22 cellular contexts compared by ENCODE assay signal in the genomic region with DNA sequence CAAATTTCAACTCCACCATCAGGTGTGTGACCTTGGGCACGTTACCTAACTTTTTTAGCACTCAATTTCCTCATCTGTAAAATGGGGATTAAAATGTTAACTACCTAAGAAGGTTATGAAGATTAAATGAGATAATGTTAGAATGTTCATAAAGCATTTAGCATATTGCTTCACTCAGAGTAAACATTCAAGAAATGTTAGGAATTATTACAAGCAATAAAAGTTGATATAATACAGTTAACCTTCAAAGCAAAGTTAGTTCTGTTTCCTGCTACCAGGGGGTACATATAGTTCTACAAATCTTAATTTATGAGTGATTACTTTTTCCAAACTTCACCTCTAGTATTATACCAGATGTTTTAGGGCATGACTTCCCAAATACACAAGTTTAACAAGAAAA.
DNase-seq lines count a peak whose midpoint lies in the region; ATAC-seq, FAIRE-seq and TF ChIP-seq lines count a peak whose summit lies in the region.
"Had no signal": no experiment of that assay in that cellular context is flagged by ENCODE, and none has a peak within 500 bp of the region (broad histone marks: within the 10 kb centered on the region; RNA-seq: fewer than 3 reads in every experiment).

No MANE protein-coding gene starts in this region.

- H3F3A ChIP-seq in MM.1S (ENCODE audit: insufficient read depth, low read length), result no peaks in the 10 kb centered on the region

- no peak for TF ChIP-seq RAD21 in HepG2 (CRISPR knock-in tag; IDR thresholded peaks at IDR 0.05)

- WGBS in HepG2 (ENCODE audit: low lambda C conversion rate), result 22% methylated on average over 1 of the region's 1 CpG
- WGBS in right lobe of liver (ENCODE audit: insufficient coverage, low coverage, low lambda C conversion rate, missing lambda C conversion rate), result 33% methylated on average over 1 of the region's 1 CpG

- H3K27me3 Mint-ChIP-seq in activated CD4-positive, alpha-beta T cell treated with anti-CD3 and anti-CD28 coated beads, Interleukin-2, amount 10 ng/mL, durations not matched to agents 24 days and 14 days, result peaks cover 20% of the 10 kb centered on the region
- H3K27me3 Mint-ChIP-seq: CD4-positive, CD25-positive, alpha-beta regulatory T cell had no signal

- TF ChIP-seq EP300 in HepG2 (IDR thresholded peaks at IDR 0.05; ENCODE audit: low read depth in 2 of 2, low read length in 2 of 2) (no peak), HepG2 (CRISPR knock-in tag; IDR thresholded peaks at IDR 0.05; ENCODE audit: borderline replicate concordance) (no peak)

- H3K4me1 ChIP-seq in HepG2 (ENCODE audit: insufficient read depth, low read length) (no peaks in the 10 kb centered on the region), right lobe of liver (peaks cover 0 to 18% (median 0%) of the 10 kb centered on the region in 4 donors), HEK293 (ENCODE audit: control insufficient read depth, insufficient read depth, low read length) (no peaks in the 10 kb centered on the region), mucosa of descending colon (ENCODE audit: low read depth) (no peaks in the 10 kb centered on the region), MM.1S (ENCODE audit: low read length) (no peaks in the 10 kb centered on the region)
- H3K4me1 ChIP-seq: A549, BE2C, BLaER1 had no signal

- H3K9ac ChIP-seq in HepG2 (ENCODE audit: insufficient read depth, low read depth, low read length) (no peak overlapping the region), MM.1S (ENCODE audit: low read length) (no peak overlapping the region)
- H3K9ac ChIP-seq: BLaER1 had no signal

- no peak overlapping the region for H3K27ac ChIP-seq in HepG2 (ENCODE audit: extremely low read length, insufficient read depth, low read length)
- H3K27ac ChIP-seq in right lobe of liver, result no peak overlapping the region
- H3K27ac ChIP-seq in HEK293 (ENCODE audit: extremely low read depth, low read depth, low read length), result no peak overlapping the region
- no peak overlapping the region for H3K27ac ChIP-seq in MM.1S (ENCODE audit: low read length)
- H3K27ac ChIP-seq: 22Rv1, A549, BLaER1 had no signal

- intact Hi-C loops in HepG2 (cut with micrococcal nuclease; ENCODE audit: unreplicated experiment) (no loop called here), right lobe of liver (cut with DNase I) (no loop called here), mucosa of descending colon (cut with DNase I, micrococcal nuclease) (no loop called here)
- intact Hi-C loops in activated CD4-positive, alpha-beta T cell treated with anti-CD3 and anti-CD28 coated beads, Interleukin-2, amount 10 ng/mL, durations not matched to agents 24 days and 14 days (cut with micrococcal nuclease), result no loop called here

- no peak overlapping the region for H3K27ac Mint-ChIP-seq in activated CD4-positive, alpha-beta T cell treated with anti-CD3 and anti-CD28 coated beads, Interleukin-2, amount 10 ng/mL, durations not matched to agents 24 days and 14 days
- H3K27ac Mint-ChIP-seq: CD14-positive monocyte; CD4-positive, alpha-beta memory T cell; CD4-positive, CD25-positive, alpha-beta regulatory T cell; CD8-positive, alpha-beta memory T cell had no signal

- ATAC-seq in HepG2 (no peak), right lobe of liver (no peak), mucosa of descending colon (peak; percentile 40), HG03196 (IDR thresholded peaks at IDR 0.05; ENCODE audit: unreplicated experiment) (no peak)
- ATAC-seq: A549 had no signal

- DNase-seq in HepG2 (ENCODE audit: low spot score) (no peak), right lobe of liver (no peak), fibroblast of villous mesenchyme (ENCODE audit: low read depth) (peak; percentile 16), mucosa of descending colon (no peak), MM.1S (no peak)
- no peak for DNase-seq in activated CD4-positive, alpha-beta T cell treated with anti-CD3 and anti-CD28 coated beads, Interleukin-2, amount 10 ng/mL, durations not matched to agents 24 days and 14 days
- DNase-seq: BE2C; C1 segment of cervical spinal cord; CD4-positive, alpha-beta memory T cell; CD4-positive, CD25-positive, alpha-beta regulatory T cell; CD8-positive, alpha-beta memory T cell; COR-L47; DMS79 treated with DMSO at 0.1 percent for 48 hours; GF-D8 had no signal

- H3K27me3 ChIP-seq in HepG2 (ENCODE audit: control insufficient read depth in 1 of 2, insufficient read depth in 2 of 2, low read length in 2 of 2) (no peaks in the 10 kb centered on the region), right lobe of liver (no peaks in the 10 kb centered on the region), MM.1S (replicated peaks; ENCODE audit: insufficient read depth, low read length) (no peaks in the 10 kb centered on the region)
- H3K27me3 ChIP-seq: BE2C, BLaER1 had no signal

- no TSS peak for BruUV-seq in HepG2 (replicated peaks; lab: Mats Ljungman, UMichigan)

- no peak overlapping the region for H2AFZ ChIP-seq in HepG2 (ENCODE audit: low read length)
- no peak overlapping the region for H2AFZ ChIP-seq in MM.1S (ENCODE audit: low read length)

- TF ChIP-seq CTCF in HepG2 (CRISPR knock-in tag; IDR thresholded peaks at IDR 0.05) (no peak), right lobe of liver (IDR thresholded peaks at IDR 0.05) (no peak), HEK293 (tag by site-specific recombination; IDR thresholded peaks at IDR 0.05) (no peak), fibroblast of villous mesenchyme (IDR thresholded peaks at IDR 0.05; ENCODE audit: insufficient read depth, low read depth, low read length) (no peak), mucosa of descending colon (IDR thresholded peaks at IDR 0.05) (no peak), MM.1S (IDR thresholded peaks at IDR 0.05; ENCODE audit: low read length) (no peak)

- in situ Hi-C loops in HepG2 (cut with HindIII; ENCODE audit: extremely low pct_ligation_motif_present, low pct_unique_long_range_greater_than_20kb), result no loop called here

- H3K9me3 ChIP-seq in HepG2 (ENCODE audit: low read length), result no peaks in the 10 kb centered on the region
- H3K9me3 ChIP-seq in right lobe of liver, result no peaks in the 10 kb centered on the region
- no peaks in the 10 kb centered on the region for H3K9me3 ChIP-seq in HEK293 (ENCODE audit: control insufficient read depth, insufficient read depth, low read depth, low read length)
- H3K9me3 ChIP-seq in mucosa of descending colon, result no peaks in the 10 kb centered on the region
- H3K9me3 ChIP-seq in MM.1S (replicated peaks; ENCODE audit: insufficient read depth, low read length), result no peaks in the 10 kb centered on the region
- H3K9me3 ChIP-seq: A549, BE2C, BLaER1 had no signal

- no peaks in the 10 kb centered on the region for H3K79me2 ChIP-seq in HepG2 (ENCODE audit: insufficient read depth, low read length)
- no peaks in the 10 kb centered on the region for H3K79me2 ChIP-seq in MM.1S (ENCODE audit: low read length)

- H3K36me3 Mint-ChIP-seq in activated CD4-positive, alpha-beta T cell treated with anti-CD3 and anti-CD28 coated beads, Interleukin-2, amount 10 ng/mL, durations not matched to agents 24 days and 14 days (ENCODE audit: low read depth), result no peaks in the 10 kb centered on the region
- H3K36me3 Mint-ChIP-seq: CD14-positive monocyte; CD4-positive, alpha-beta memory T cell; CD4-positive, CD25-positive, alpha-beta regulatory T cell; CD8-positive, alpha-beta memory T cell had no signal

- TF ChIP-seq POLR2A in HepG2 (IDR thresholded peaks at IDR 0.05; ENCODE audit: insufficient read depth in 1 of 2, low read depth in 2 of 2, low read length in 2 of 2) (no peak), right lobe of liver (IDR thresholded peaks at IDR 0.05) (no peak)

- POLR2A ChIA-PET in HepG2 (lab: Yijun Ruan, JAX) (no interaction called here), HEK293 (lab: Yijun Ruan, JAX) (no interaction called here)

- no peak overlapping the region for H3K4me2 ChIP-seq in HepG2 (ENCODE audit: low read depth, low read length)
- no peak overlapping the region for H3K4me2 ChIP-seq in MM.1S (ENCODE audit: low read depth, low read length)
- H3K4me2 ChIP-seq: A549, BLaER1 had no signal

- no peaks in the 10 kb centered on the region for H3K9me3 Mint-ChIP-seq in activated CD4-positive, alpha-beta T cell treated with anti-CD3 and anti-CD28 coated beads, Interleukin-2, amount 10 ng/mL, durations not matched to agents 24 days and 14 days
- H3K9me3 Mint-ChIP-seq: CD8-positive, alpha-beta memory T cell had no signal

- CTCF ChIA-PET in HepG2 (lab: Yijun Ruan, JAX; ENCODE audit: low intra/inter-chr PET ratio, low total read pairs) (no interaction called here), HEK293 (lab: Yijun Ruan, JAX) (no interaction called here)

- H3K9me2 ChIP-seq in MM.1S (replicated peaks; ENCODE audit: insufficient read depth, low read length), result no peaks in the 10 kb centered on the region

- H4K20me1 ChIP-seq in HepG2 (ENCODE audit: insufficient read depth, low read length) (no peaks in the 10 kb centered on the region), MM.1S (ENCODE audit: insufficient read depth, low read length) (no peaks in the 10 kb centered on the region)
- H4K20me1 ChIP-seq: BLaER1 had no signal

- FAIRE-seq in HepG2 (lab: Jason Lieb, UNC), result no peak
- FAIRE-seq: A549, G401.6, GM12891 had no signal

- no peak overlapping the region for H3K4me3 Mint-ChIP-seq in activated CD4-positive, alpha-beta T cell treated with anti-CD3 and anti-CD28 coated beads, Interleukin-2, amount 10 ng/mL, durations not matched to agents 24 days and 14 days
- H3K4me3 Mint-ChIP-seq: CD14-positive monocyte; CD4-positive, alpha-beta memory T cell; CD4-positive, CD25-positive, alpha-beta regulatory T cell; CD8-positive, alpha-beta memory T cell had no signal

- H3K36me3 ChIP-seq in HepG2 (replicated peaks in 1 of 2; ENCODE audit: control insufficient read depth in 1 of 2, insufficient read depth in 2 of 2, low read length in 2 of 2), result no peaks in the 10 kb centered on the region
- no peaks in the 10 kb centered on the region for H3K36me3 ChIP-seq in right lobe of liver
- H3K36me3 ChIP-seq in HEK293 (ENCODE audit: control insufficient read depth in 2 of 2, insufficient read depth in 1 of 2, low read length in 2 of 2), result no peaks in the 10 kb centered on the region
- H3K36me3 ChIP-seq in mucosa of descending colon (ENCODE audit: low read depth), result no peaks in the 10 kb centered on the region
- H3K36me3 ChIP-seq in MM.1S (replicated peaks; ENCODE audit: insufficient read depth, low read length), result no peaks in the 10 kb centered on the region
- H3K36me3 ChIP-seq: BE2C, BLaER1 had no signal

- no peaks in the 10 kb centered on the region for H3K4me1 Mint-ChIP-seq in activated CD4-positive, alpha-beta T cell treated with anti-CD3 and anti-CD28 coated beads, Interleukin-2, amount 10 ng/mL, durations not matched to agents 24 days and 14 days
- H3K4me1 Mint-ChIP-seq: CD14-positive monocyte; CD4-positive, alpha-beta memory T cell; CD4-positive, CD25-positive, alpha-beta regulatory T cell; CD8-positive, alpha-beta memory T cell had no signal

- H3K4me3 ChIP-seq in HepG2 (replicated peaks in 1 of 3; ENCODE audit: insufficient read depth in 1 of 3, low read depth in 2 of 3, low read length in 3 of 3) (no peak overlapping the region), right lobe of liver (no peak overlapping the region), HEK293 (ENCODE audit: low read depth, low read length) (no peak overlapping the region), fibroblast of villous mesenchyme (ENCODE audit: low read depth, low read length) (no peak overlapping the region), mucosa of descending colon (no peak overlapping the region), MM.1S (ENCODE audit: low read length) (no peak overlapping the region)
- H3K4me3 ChIP-seq: A549, BLaER1 had no signal
